8 cellular contexts compared by ENCODE assay signal in the genomic region with DNA sequence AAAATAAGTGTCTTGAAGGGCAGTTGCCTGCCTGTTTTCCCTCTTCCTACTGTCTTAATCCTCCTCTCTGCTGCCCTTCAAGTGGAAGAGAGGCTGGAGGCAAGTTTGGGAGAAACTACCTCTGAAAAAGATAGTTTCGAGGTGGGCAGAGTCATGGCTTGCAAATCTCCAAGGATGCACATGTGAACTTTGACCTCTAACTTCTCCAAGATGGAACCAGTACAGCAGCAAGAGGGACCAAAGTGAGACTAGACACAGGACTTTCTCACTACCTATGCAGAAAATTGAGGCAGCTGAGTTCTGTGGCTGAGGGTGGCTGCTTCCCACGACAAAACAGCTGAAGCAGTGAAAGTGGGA.
A peak's percentile ranks its signal among the peaks of the same experiment; 100 is the strongest.
DNase-seq lines count a peak whose midpoint lies in the region; ATAC-seq and TF ChIP-seq lines count a peak whose summit lies in the region.
"Had no signal": no experiment of that assay in that cellular context is flagged by ENCODE, and none has a peak within 500 bp of the region (broad histone marks: within the 10 kb centered on the region; RNA-seq: fewer than 3 reads in every experiment).

No MANE protein-coding gene starts in this region.

- H3K4me3 Mint-ChIP-seq in activated naive CD8-positive, alpha-beta T cell treated with anti-CD3 and anti-CD28 coated beads, Interleukin-2, amount 50 U/mL, for 24 hours, result peak overlapping the region; percentile 59

- H3K27ac Mint-ChIP-seq in activated naive CD8-positive, alpha-beta T cell treated with anti-CD3 and anti-CD28 coated beads, Interleukin-2, amount 50 U/mL, for 24 hours, result no peak overlapping the region

- no peak for DNase-seq in activated naive CD8-positive, alpha-beta T cell treated with anti-CD3 and anti-CD28 coated beads, Interleukin-2, amount 50 U/mL, for 24 hours
- no peak for DNase-seq in SW 1271 (lab: John Stamatoyannopoulos, UW)

- H3K9me3 Mint-ChIP-seq in activated naive CD8-positive, alpha-beta T cell treated with anti-CD3 and anti-CD28 coated beads, Interleukin-2, amount 50 U/mL, for 24 hours, result no peaks in the 10 kb centered on the region

- peaks cover 23% of the 10 kb centered on the region for H3K27me3 Mint-ChIP-seq in activated naive CD8-positive, alpha-beta T cell treated with anti-CD3 and anti-CD28 coated beads, Interleukin-2, amount 50 U/mL, for 24 hours

- peaks cover 67% of the 10 kb centered on the region for H3K27me3 ChIP-seq in BLaER1

- H3K36me3 ChIP-seq in BLaER1 (no peaks in the 10 kb centered on the region), HEK293 (ENCODE audit: control insufficient read depth in 2 of 2, insufficient read depth in 1 of 2, low read length in 2 of 2) (no peaks in the 10 kb centered on the region)
- H3K36me3 ChIP-seq: brain microvascular endothelial cell, SJCRH30 had no signal

- H3K9ac ChIP-seq in BLaER1, result no peak overlapping the region

- H3K4me1 ChIP-seq in BLaER1 (peaks cover 38% of the 10 kb centered on the region), HEK293 (ENCODE audit: control insufficient read depth, insufficient read depth, low read length) (no peaks in the 10 kb centered on the region)

- peaks cover 49% of the 10 kb centered on the region for H3K4me1 Mint-ChIP-seq in activated naive CD8-positive, alpha-beta T cell treated with anti-CD3 and anti-CD28 coated beads, Interleukin-2, amount 50 U/mL, for 24 hours

- peak overlapping the region; percentile 79 for H3K4me2 ChIP-seq in BLaER1

- H3K36me3 Mint-ChIP-seq in activated naive CD8-positive, alpha-beta T cell treated with anti-CD3 and anti-CD28 coated beads, Interleukin-2, amount 50 U/mL, for 24 hours (ENCODE audit: low read depth), result peaks cover 3% of the 10 kb centered on the region

- POLR2A ChIA-PET in HEK293 (lab: Yijun Ruan, JAX), result interaction anchor here (0.5 to 1.2 kb wide), 3 partner anchors 13 to 64 kb away, joined by 3 to 22 read pairs (median 4); partner anchors contain the start of gene GHDC

- H3K4me3 ChIP-seq in BLaER1, result peak overlapping the region; percentile 62
- no peak overlapping the region for H3K4me3 ChIP-seq in HEK293 (ENCODE audit: low read depth, low read length)
- H3K4me3 ChIP-seq: SJCRH30 had no signal

- H3K27ac ChIP-seq in BLaER1 (no peak overlapping the region), HEK293 (ENCODE audit: extremely low read depth, low read depth, low read length) (no peak overlapping the region)
- H3K27ac ChIP-seq: brain microvascular endothelial cell, SJCRH30 had no signal

- CTCF ChIA-PET in HEK293 (lab: Yijun Ruan, JAX), result interaction anchor here (0.6 to 1.9 kb wide), 15 partner anchors 8 to 192 kb away, joined by 3 to 8 read pairs (median 3); partner anchors contain the start of gene GHDC

- no peak for ATAC-seq in activated naive CD8-positive, alpha-beta T cell treated with anti-CD3 and anti-CD28 coated beads, Interleukin-2, amount 50 U/mL, for 24 hours
- ATAC-seq in GM19328 (IDR thresholded peaks at IDR 0.05; ENCODE audit: unreplicated experiment) (no peak), HG02852 (IDR thresholded peaks at IDR 0.05; ENCODE audit: unreplicated experiment) (no peak)

- TF ChIP-seq CTCF in HEK293 (tag by site-specific recombination; IDR thresholded peaks at IDR 0.05), result no peak

- H4K20me1 ChIP-seq in BLaER1, result peaks cover 11% of the 10 kb centered on the region; the same call in 1 of the 2 replicates

- H3K9me3 ChIP-seq in BLaER1 (no peaks in the 10 kb centered on the region), HEK293 (ENCODE audit: control insufficient read depth, insufficient read depth, low read depth, low read length) (no peaks in the 10 kb centered on the region)

TF ChIP-seq in HEK293, 187 proteins besides CTCF, POLR2A, EP300 and RAD21:
- TF ChIP-seq MYNN (tag by site-specific recombination; IDR thresholded peaks at IDR 0.05; ENCODE audit: borderline replicate concordance) (no peak), ZNF580 (tag by site-specific recombination; IDR thresholded peaks at IDR 0.05) (no peak), YY2 (tag by site-specific recombination; IDR thresholded peaks at IDR 0.05) (no peak), ZNF544 (tag by site-specific recombination; IDR thresholded peaks at IDR 0.05) (no peak), PRDM10 (tag by site-specific recombination; IDR thresholded peaks at IDR 0.05) (no peak)
- TF ChIP-seq, protein P1, sequence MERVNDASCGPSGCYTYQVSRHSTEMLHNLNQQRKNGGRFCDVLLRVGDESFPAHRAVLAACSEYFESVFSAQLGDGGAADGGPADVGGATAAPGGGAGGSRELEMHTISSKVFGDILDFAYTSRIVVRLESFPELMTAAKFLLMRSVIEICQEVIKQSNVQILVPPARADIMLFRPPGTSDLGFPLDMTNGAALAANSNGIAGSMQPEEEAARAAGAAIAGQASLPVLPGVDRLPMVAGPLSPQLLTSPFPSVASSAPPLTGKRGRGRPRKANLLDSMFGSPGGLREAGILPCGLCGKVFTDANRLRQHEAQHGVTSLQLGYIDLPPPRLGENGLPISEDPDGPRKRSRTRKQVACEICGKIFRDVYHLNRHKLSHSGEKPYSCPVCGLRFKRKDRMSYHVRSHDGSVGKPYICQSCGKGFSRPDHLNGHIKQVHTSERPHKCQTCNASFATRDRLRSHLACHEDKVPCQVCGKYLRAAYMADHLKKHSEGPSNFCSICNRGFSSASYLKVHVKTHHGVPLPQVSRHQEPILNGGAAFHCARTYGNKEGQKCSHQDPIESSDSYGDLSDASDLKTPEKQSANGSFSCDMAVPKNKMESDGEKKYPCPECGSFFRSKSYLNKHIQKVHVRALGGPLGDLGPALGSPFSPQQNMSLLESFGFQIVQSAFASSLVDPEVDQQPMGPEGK (tag by site-specific recombination; IDR thresholded peaks at IDR 0.05), result no peak
- TF ChIP-seq, protein P2, sequence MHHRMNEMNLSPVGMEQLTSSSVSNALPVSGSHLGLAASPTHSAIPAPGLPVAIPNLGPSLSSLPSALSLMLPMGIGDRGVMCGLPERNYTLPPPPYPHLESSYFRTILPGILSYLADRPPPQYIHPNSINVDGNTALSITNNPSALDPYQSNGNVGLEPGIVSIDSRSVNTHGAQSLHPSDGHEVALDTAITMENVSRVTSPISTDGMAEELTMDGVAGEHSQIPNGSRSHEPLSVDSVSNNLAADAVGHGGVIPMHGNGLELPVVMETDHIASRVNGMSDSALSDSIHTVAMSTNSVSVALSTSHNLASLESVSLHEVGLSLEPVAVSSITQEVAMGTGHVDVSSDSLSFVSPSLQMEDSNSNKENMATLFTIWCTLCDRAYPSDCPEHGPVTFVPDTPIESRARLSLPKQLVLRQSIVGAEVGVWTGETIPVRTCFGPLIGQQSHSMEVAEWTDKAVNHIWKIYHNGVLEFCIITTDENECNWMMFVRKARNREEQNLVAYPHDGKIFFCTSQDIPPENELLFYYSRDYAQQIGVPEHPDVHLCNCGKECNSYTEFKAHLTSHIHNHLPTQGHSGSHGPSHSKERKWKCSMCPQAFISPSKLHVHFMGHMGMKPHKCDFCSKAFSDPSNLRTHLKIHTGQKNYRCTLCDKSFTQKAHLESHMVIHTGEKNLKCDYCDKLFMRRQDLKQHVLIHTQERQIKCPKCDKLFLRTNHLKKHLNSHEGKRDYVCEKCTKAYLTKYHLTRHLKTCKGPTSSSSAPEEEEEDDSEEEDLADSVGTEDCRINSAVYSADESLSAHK (tag by site-specific recombination; IDR thresholded peaks at IDR 0.05), result peak; percentile 67
